12 cellular contexts compared by ENCODE assay signal in genomic region chr22:48444320-48445112, GRCh38.
DNase-seq lines count a peak whose midpoint lies in the region; ATAC-seq and TF ChIP-seq lines count a peak whose summit lies in the region.
"Had no signal": no experiment of that assay in that cellular context is flagged by ENCODE, and none has a peak within 500 bp of the region (broad histone marks: within the 10 kb centered on the region; RNA-seq: fewer than 3 reads in every experiment).

No MANE protein-coding gene starts in this region.

- in situ Hi-C loops in astrocyte of the cerebellum (cut with HindIII; ENCODE audit: low sequenced_read_pairs) = no loop called here

- no peaks in the 10 kb centered on the region for H3K4me1 ChIP-seq in right cardiac atrium (ENCODE audit: control insufficient read depth, insufficient read depth, low read length)
- H3K4me1 ChIP-seq: SJCRH30 had no signal

- 66% methylated on average over 19 of the region's 19 CpGs for WGBS in right cardiac atrium

- H3K4me3 ChIP-seq in astrocyte of the cerebellum (ENCODE audit: low read depth, low read length) = no peak overlapping the region
- no peak overlapping the region for H3K4me3 ChIP-seq in right cardiac atrium (ENCODE audit: low read length)
- H3K4me3 ChIP-seq: SJCRH30 had no signal

- intact Hi-C loops in right cardiac atrium (cut with DNase I) = no loop called here

- no peaks in the 10 kb centered on the region for H3K27me3 ChIP-seq in right cardiac atrium (ENCODE audit: control insufficient read depth, insufficient read depth)

- peak; percentile 75 for DNase-seq in Daoy (ENCODE audit: low read depth)
- DNase-seq in astrocyte of the cerebellum (ENCODE audit: low read depth) = peak; percentile 55
- no peak for DNase-seq in NCI-H2107 (lab: John Stamatoyannopoulos, UW)
- DNase-seq in NCI-H82 treated with DMSO at 0.1 percent for 48 hours (lab: John Stamatoyannopoulos, UW; ENCODE audit: unreplicated experiment) = no peak
- DNase-seq in right cardiac atrium = no peak
- DNase-seq: immature natural killer cell, NCI-H1694 treated with DMSO at 0.1 percent for 48 hours, SJCRH30 had no signal

- no peaks in the 10 kb centered on the region for H3K9me3 ChIP-seq in right cardiac atrium (ENCODE audit: control insufficient read depth, low read length)
- H3K9me3 ChIP-seq: SJCRH30 had no signal

- no peak overlapping the region for H3K27ac ChIP-seq in right cardiac atrium (ENCODE audit: low read length)
- H3K27ac ChIP-seq: epithelial cell of prostate, SJCRH30 had no signal

- ATAC-seq in GM19438 (IDR thresholded peaks at IDR 0.05; ENCODE audit: low read depth, unreplicated experiment) (peak; percentile 91), HG03103 (IDR thresholded peaks at IDR 0.05; ENCODE audit: low read depth, unreplicated experiment) (peak; percentile 68), HG03095 (IDR thresholded peaks at IDR 0.05; ENCODE audit: unreplicated experiment) (no peak), right cardiac atrium (no peak)

- no peak for TF ChIP-seq CTCF in astrocyte of the cerebellum (IDR thresholded peaks at IDR 0.05; ENCODE audit: low read depth, low read length, missing control alignments)

Comparison
In these comparisons a context has a peak if more than half of its experiments do, and no peak if none do; other contexts are left out.
1. DNase-seq: peak in Daoy (single experiment) and astrocyte of the cerebellum (single experiment); none in NCI-H2107 (single experiment), NCI-H82 treated with DMSO at 0.1 percent for 48 hours (single experiment) and right cardiac atrium (0 of 3).
2. ATAC-seq: peak in GM19438 (single experiment) and HG03103 (single experiment); none in HG03095 (single experiment) and right cardiac atrium (0 of 2).